In the genomic region with DNA sequence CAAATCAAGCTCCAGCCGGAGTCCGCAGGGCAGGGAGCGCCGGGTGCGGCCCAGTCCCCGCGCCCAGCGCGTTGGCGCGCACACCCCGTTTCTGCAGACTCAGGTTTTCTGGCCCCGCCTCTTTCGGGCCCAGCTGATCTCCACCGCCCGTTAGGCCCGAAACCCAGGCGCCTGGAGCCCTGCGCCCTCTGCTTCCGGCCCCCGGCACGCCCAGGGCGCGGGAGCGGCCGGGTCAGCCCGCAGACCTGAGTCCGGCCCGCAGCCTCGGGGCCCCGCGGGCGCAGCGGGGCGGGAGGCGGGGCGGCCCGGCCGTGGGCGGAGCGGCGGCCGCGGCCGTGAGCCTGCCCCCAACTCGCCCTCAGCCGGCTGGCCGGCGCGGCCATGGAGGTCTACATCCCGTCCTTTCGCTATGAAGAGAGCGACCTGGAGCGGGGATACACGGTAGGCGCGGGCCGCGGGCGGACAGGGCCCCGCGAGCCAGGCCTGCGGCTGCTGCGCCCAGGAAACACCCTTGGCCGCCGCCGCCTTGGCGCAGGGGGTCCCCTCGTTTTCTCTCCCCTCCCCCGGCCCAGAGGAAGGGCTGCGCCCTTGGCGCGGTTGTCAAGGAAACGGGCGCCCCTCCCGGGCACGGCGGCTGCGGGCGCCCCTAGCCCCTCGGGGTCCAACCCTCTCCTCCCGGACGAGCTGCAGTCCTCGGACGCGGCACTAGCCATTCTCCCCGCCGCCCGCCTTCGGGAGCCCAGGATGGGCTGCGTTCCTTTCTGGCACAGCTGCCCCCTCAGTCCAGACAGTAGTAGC, we compare ENCODE assay signal across 1 cellular context.
A peak's percentile ranks its signal among the peaks of the same experiment; 100 is the strongest.
TF ChIP-seq lines count a peak whose summit lies in the region.

A gene with protein sequence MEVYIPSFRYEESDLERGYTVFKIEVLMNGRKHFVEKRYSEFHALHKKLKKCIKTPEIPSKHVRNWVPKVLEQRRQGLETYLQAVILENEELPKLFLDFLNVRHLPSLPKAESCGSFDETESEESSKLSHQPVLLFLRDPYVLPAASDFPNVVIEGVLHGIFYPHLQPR (plus strand): TSS at position 361 of the 798 bp plus-strand sequence. CDS start 21 bp downstream, at position 382.

TF ChIP-seq in K562, 482 proteins besides CTCF, POLR2A, EP300 and RAD21 (continued from another document and continues in another):
- TF ChIP-seq, protein P1, sequence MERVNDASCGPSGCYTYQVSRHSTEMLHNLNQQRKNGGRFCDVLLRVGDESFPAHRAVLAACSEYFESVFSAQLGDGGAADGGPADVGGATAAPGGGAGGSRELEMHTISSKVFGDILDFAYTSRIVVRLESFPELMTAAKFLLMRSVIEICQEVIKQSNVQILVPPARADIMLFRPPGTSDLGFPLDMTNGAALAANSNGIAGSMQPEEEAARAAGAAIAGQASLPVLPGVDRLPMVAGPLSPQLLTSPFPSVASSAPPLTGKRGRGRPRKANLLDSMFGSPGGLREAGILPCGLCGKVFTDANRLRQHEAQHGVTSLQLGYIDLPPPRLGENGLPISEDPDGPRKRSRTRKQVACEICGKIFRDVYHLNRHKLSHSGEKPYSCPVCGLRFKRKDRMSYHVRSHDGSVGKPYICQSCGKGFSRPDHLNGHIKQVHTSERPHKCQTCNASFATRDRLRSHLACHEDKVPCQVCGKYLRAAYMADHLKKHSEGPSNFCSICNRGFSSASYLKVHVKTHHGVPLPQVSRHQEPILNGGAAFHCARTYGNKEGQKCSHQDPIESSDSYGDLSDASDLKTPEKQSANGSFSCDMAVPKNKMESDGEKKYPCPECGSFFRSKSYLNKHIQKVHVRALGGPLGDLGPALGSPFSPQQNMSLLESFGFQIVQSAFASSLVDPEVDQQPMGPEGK (CRISPR knock-in tag; IDR thresholded peaks at IDR 0.05; ENCODE audit: borderline replicate concordance) = no peak
- TF ChIP-seq CTCFL (IDR thresholded peaks at IDR 0.05; ENCODE audit: borderline replicate concordance, insufficient read depth, low read depth, low read length, poor library complexity, severe bottlenecking) (no peak), BRF1 (IDR thresholded peaks at IDR 0.05; ENCODE audit: borderline replicate concordance, extremely low read depth, insufficient read length) (no peak), HDAC1 (IDR thresholded peaks at IDR 0.05) (peak in 1 of 2 experiments; percentile 9; a peak in 1 of 4 replicates), ARID2 (IDR thresholded peaks at IDR 0.05) (no peak), POLR2AphosphoS2 (IDR thresholded peaks at IDR 0.05; ENCODE audit: low read length) (no peak), BDP1 (IDR thresholded peaks at IDR 0.05; ENCODE audit: insufficient read depth, insufficient read length) (no peak), SREBF2 (CRISPR knock-in tag; IDR thresholded peaks at IDR 0.05) (no peak), DACH1 (IDR thresholded peaks at IDR 0.05; ENCODE audit: partially characterized antibody) (peak; percentile 92), JUND (IDR thresholded peaks at IDR 0.05; ENCODE audit: borderline replicate concordance, low read depth, low read length) (no peak), JUND (tag; IDR thresholded peaks at IDR 0.05; ENCODE audit: borderline replicate concordance, low read depth, low read length) (no peak; the same call in 2 of the 3 replicates), MCM2 (IDR thresholded peaks at IDR 0.05; ENCODE audit: low read depth) (no peak), KDM2B (CRISPR knock-in tag; IDR thresholded peaks at IDR 0.05) (0 out of 2 replicates have a peak, but pooled peaks have one; percentile 18), L3MBTL2 (IDR thresholded peaks at IDR 0.05) (peak; percentile 79; the same call in 1 of the 2 replicates), PHF20 (IDR thresholded peaks at IDR 0.05; ENCODE audit: partially characterized antibody) (peak; percentile 9), ZNF408 (CRISPR knock-in tag; IDR thresholded peaks at IDR 0.05; ENCODE audit: low read depth) (no peak), RFX1 (IDR thresholded peaks at IDR 0.05) (peak; percentile 83), PHF8 (IDR thresholded peaks at IDR 0.05; ENCODE audit: borderline replicate concordance, low read length) (peak; percentile 79; the same call in 1 of the 2 replicates), ETV1 (tag; conservative IDR thresholded peaks at IDR 0.05; ENCODE audit: low read depth) (peak; percentile 66; the same call in 1 of the 2 replicates), ASH1L (IDR thresholded peaks at IDR 0.05; ENCODE audit: borderline replicate concordance, low read depth, partially characterized antibody) (no peak), CBFA2T3 (IDR thresholded peaks at IDR 0.05) (peak; percentile 12; the same call in 1 of the 2 replicates), ZNF318 (IDR thresholded peaks at IDR 0.05; ENCODE audit: borderline replicate concordance in 1 of 2, low read depth in 1 of 2) (0 out of 4 replicates have a peak, but pooled peaks of 1 of the 2 experiments have one; percentile 44), SP1 (CRISPR knock-in tag; IDR thresholded peaks at IDR 0.05) (peak; percentile 45; the same call in 1 of the 2 replicates), SRSF7 (optimal IDR thresholded peaks at IDR 0.05; ENCODE audit: low read depth, low read length) (no peak), VEZF1 (CRISPR knock-in tag; IDR thresholded peaks at IDR 0.05) (peak; percentile 86), ZNF655 (CRISPR knock-in tag; IDR thresholded peaks at IDR 0.05) (no peak), PML (IDR thresholded peaks at IDR 0.05; ENCODE audit: low read length) (peak; percentile 29; the same call in 1 of the 2 replicates)
- TF ChIP-seq, protein P2, sequence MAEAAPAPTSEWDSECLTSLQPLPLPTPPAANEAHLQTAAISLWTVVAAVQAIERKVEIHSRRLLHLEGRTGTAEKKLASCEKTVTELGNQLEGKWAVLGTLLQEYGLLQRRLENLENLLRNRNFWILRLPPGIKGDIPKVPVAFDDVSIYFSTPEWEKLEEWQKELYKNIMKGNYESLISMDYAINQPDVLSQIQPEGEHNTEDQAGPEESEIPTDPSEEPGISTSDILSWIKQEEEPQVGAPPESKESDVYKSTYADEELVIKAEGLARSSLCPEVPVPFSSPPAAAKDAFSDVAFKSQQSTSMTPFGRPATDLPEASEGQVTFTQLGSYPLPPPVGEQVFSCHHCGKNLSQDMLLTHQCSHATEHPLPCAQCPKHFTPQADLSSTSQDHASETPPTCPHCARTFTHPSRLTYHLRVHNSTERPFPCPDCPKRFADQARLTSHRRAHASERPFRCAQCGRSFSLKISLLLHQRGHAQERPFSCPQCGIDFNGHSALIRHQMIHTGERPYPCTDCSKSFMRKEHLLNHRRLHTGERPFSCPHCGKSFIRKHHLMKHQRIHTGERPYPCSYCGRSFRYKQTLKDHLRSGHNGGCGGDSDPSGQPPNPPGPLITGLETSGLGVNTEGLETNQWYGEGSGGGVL (CRISPR knock-in tag; IDR thresholded peaks at IDR 0.05) = no peak
- TF ChIP-seq, protein P3, sequence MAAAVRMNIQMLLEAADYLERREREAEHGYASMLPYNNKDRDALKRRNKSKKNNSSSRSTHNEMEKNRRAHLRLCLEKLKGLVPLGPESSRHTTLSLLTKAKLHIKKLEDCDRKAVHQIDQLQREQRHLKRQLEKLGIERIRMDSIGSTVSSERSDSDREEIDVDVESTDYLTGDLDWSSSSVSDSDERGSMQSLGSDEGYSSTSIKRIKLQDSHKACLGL (CRISPR knock-in tag; IDR thresholded peaks at IDR 0.05; ENCODE audit: borderline replicate concordance, poor library complexity, severe bottlenecking) = no peak
